Comparison of ENCODE assay signal across 20 cellular contexts in the genomic region with DNA sequence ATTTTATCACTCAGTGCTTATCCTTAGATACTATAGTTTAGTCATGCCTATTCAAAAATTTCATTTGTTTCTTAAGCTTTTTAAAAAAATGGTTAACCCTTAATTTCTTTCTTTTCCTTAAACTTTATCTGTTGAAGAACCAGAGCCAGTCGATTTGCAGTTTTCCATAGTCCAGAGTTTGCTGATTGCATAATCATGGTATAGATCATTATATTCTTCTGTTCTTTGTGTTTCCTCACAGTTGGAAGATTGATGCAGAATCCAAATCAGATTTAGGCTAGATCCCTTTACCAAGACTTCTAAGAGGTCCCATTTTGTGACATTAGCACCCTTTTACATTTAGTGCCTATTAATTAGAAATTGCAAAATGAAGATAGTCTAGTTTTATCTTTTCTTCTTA. TPM values are rescaled to one million over a fixed set of nuclear protein-coding genes. Genes with fewer than 3 reads are reported as not detected.
A peak's percentile ranks its signal among the peaks of the same experiment; 100 is the strongest.
DNase-seq lines count a peak whose midpoint lies in the region; ATAC-seq, FAIRE-seq and TF ChIP-seq lines count a peak whose summit lies in the region.
"Had no signal": no experiment of that assay in that cellular context is flagged by ENCODE, and none has a peak within 500 bp of the region (broad histone marks: within the 10 kb centered on the region; RNA-seq: fewer than 3 reads in every experiment).

No MANE protein-coding gene starts in this region.

- no peaks in the 10 kb centered on the region for H3K9me1 ChIP-seq in K562 (ENCODE audit: control insufficient read depth, insufficient read depth, low read length)

- 53 to 71% (median 67%) methylated on average over 1 of the region's 1 CpG for WGBS in heart left ventricle, 4 donors
- WGBS in K562 (ENCODE audit: insufficient coverage, low coverage, missing lambda C conversion rate), result 38% methylated on average over 1 of the region's 1 CpG
- 71 to 82% (median 78%) methylated on average over 1 of the region's 1 CpG for WGBS in psoas muscle, 3 donors

- TF ChIP-seq EP300 in K562 (IDR thresholded peaks at IDR 0.05; ENCODE audit: low read length), result no peak

- no TSS peak for BruUV-seq in K562 (replicated peaks; lab: Mats Ljungman, UMichigan)

- no peaks in the 10 kb centered on the region for H4K20me1 ChIP-seq in K562 (replicated peaks; ENCODE audit: control insufficient read depth, insufficient read depth, low read length)

- DNase-seq in heart left ventricle (no peak), left cardiac atrium (no peak), K562 (ENCODE audit: extremely low read depth in 1 of 4, low spot score in 3 of 4) (no peak), psoas muscle (no peak), urothelium cell line (ENCODE audit: low spot score) (no peak), DMS 273 treated with DMSO at 0.1 percent for 48 hours (lab: John Stamatoyannopoulos, UW) (no peak), GDM1 (lab: John Stamatoyannopoulos, UW) (no peak)
- DNase-seq: AML-193; Caco-2; CD4-positive, alpha-beta T cell; DMS153; DMS79; GF-D8; KBM-7 had no signal

- H3K27ac ChIP-seq in heart left ventricle (peak overlapping the region in 7 of 12 donors; percentile 11 to 67 (median 53)), K562 (ENCODE audit: extremely low read depth, low read depth, low read length) (no peak overlapping the region), psoas muscle (peak overlapping the region; percentile 48)
- H3K27ac ChIP-seq: 22Rv1, A549, C4-2B had no signal

- no peak overlapping the region for H3K9ac ChIP-seq in K562 (ENCODE audit: insufficient read depth in 1 of 2, low read depth in 2 of 2, low read length in 2 of 2)

- no peak overlapping the region for H2AFZ ChIP-seq in K562 (ENCODE audit: low read depth, low read length)

- no peak overlapping the region for H3K4me2 ChIP-seq in K562 (ENCODE audit: insufficient read depth, low read length)
- H3K4me2 ChIP-seq: A549 had no signal

- no peaks in the 10 kb centered on the region for H3K9me3 ChIP-seq in heart left ventricle
- H3K9me3 ChIP-seq in K562 (replicated peaks; ENCODE audit: control insufficient read depth, insufficient read depth, low read depth, low read length), result no peaks in the 10 kb centered on the region
- no peaks in the 10 kb centered on the region for H3K9me3 ChIP-seq in psoas muscle
- H3K9me3 ChIP-seq: A549, Caco-2 had no signal

- TF ChIP-seq CTCF in heart left ventricle (IDR thresholded peaks at IDR 0.05), result no peak
- no peak for TF ChIP-seq CTCF in K562 (IDR thresholded peaks at IDR 0.05 in 2 of 3, conservative IDR thresholded peaks at IDR 0.05 in 1 of 3; ENCODE audit: insufficient read depth in 2 of 3, low read depth in 1 of 3, low read length in 3 of 3)
- no peak for TF ChIP-seq CTCF in psoas muscle (IDR thresholded peaks at IDR 0.05)

- intact Hi-C loops in heart left ventricle (cut with DNase I), result loop anchor here in 5 of 10 donors (5.0 to 10.0 kb wide), 5 partner anchors 55 to 277 kb away; partner anchors contain the start of gene FSD1L (in 1 of the 5)
- intact Hi-C loops in left cardiac atrium (cut with DNase I), result no loop called here
- intact Hi-C loops in K562 (cut with micrococcal nuclease), result no loop called here
- intact Hi-C loops in psoas muscle (cut with DNase I), result no loop called here

- peaks cover 0 to 3% (median 0%) of the 10 kb centered on the region in 9 donors for H3K36me3 ChIP-seq in heart left ventricle
- peaks cover 17% of the 10 kb centered on the region; the same call in 2 of the 3 replicates for H3K36me3 ChIP-seq in K562 (ENCODE audit: control insufficient read depth, insufficient read depth, low read length)
- H3K36me3 ChIP-seq in psoas muscle (ENCODE audit: insufficient read depth in 1 of 2, low read depth in 1 of 2), result peaks cover 0 to 4% of the 10 kb centered on the region in 2 donors

- TF ChIP-seq POLR2A in heart left ventricle (IDR thresholded peaks at IDR 0.05) (no peak), K562 (conservative IDR thresholded peaks at IDR 0.05) (no peak)

- no peak for FAIRE-seq in K562 (lab: Jason Lieb, UNC)
- FAIRE-seq in urothelium cell line (lab: Jason Lieb, UNC), result no peak
- FAIRE-seq: A549, D721Med, H1 had no signal

- H3K27me3 ChIP-seq in heart left ventricle (no peaks in the 10 kb centered on the region), K562 (ENCODE audit: control insufficient read depth in 2 of 2, insufficient read depth in 2 of 2, low read length in 2 of 2) (no peaks in the 10 kb centered on the region), psoas muscle (ENCODE audit: insufficient read depth in 3 of 3, low read length in 2 of 3) (no peaks in the 10 kb centered on the region)

- POLR2A ChIA-PET in K562 (lab: Yijun Ruan, JAX), result interaction anchor here (0.7 to 1.0 kb wide), 2 partner anchors 19 to 597 kb away, joined by 3 read pairs; no protein-coding TSS in a partner anchor

- H3K4me1 ChIP-seq in heart left ventricle (peaks cover 0 to 14% (median 2%) of the 10 kb centered on the region in 12 donors), K562 (replicated peaks in 1 of 2; ENCODE audit: control insufficient read depth in 2 of 2, insufficient read depth in 2 of 2, low read length in 2 of 2) (peaks cover 0 to 14% of the 10 kb centered on the region in 2 experiments; a peak in 1 of 5 replicates), psoas muscle (peaks cover 39% of the 10 kb centered on the region)
- H3K4me1 ChIP-seq: A549, Caco-2 had no signal

- TF ChIP-seq RAD21 in K562 (CRISPR knock-in tag; conservative IDR thresholded peaks at IDR 0.05 in 1 of 2, IDR thresholded peaks at IDR 0.05 in 1 of 2), result no peak

- in situ Hi-C loops in K562 (cut with MboI), result loop anchor here (10.0 kb wide), 1 partner anchor 97 kb away; no protein-coding TSS in a partner anchor

- H3K4me3 ChIP-seq in heart left ventricle (no peak overlapping the region), K562 (no peak overlapping the region), psoas muscle (no peak overlapping the region)
- H3K4me3 ChIP-seq: A549 had no signal

- H3K79me2 ChIP-seq in K562 (ENCODE audit: control insufficient read depth, insufficient read depth, low read length), result 0 out of 3 replicates have a peak, but pooled peaks cover 4% of the 10 kb centered on the region

- CTCF ChIA-PET in K562 (lab: Yijun Ruan, JAX; ENCODE audit: low intra/inter-chr PET ratio), result no interaction called here

- ATAC-seq in heart left ventricle (no peak), left cardiac atrium (no peak), K562 (no peak), psoas muscle (no peak)
- ATAC-seq: A549 had no signal

TF ChIP-seq in K562, 482 proteins besides CTCF, POLR2A, EP300 and RAD21 (continues in another document):
- peak; percentile 73 for TF ChIP-seq CEBPB (tag; IDR thresholded peaks at IDR 0.05)

RNA-seq across cellular contexts. Expression of gene TMEM38B, which starts 18.0 kb away (rescaled TPM):
- total RNA-seq in heart left ventricle, result 10 to 100 TPM; 39.9 to 66.9 (median 52.0) TPM
- 10 to 100 TPM; 17.2 to 32.1 TPM for polyA plus RNA-seq in heart left ventricle
- 10 to 100 TPM; 47.8 to 49.0 TPM for total RNA-seq in left cardiac atrium
- total RNA-seq in K562 (2011; cell fraction: chromatin; rRNA removed; ENCODE audit: low replicate concordance), result 41.8 and 56.7 TPM in 2 replicates
- 52.4 and 57.4 TPM in 2 replicates for total RNA-seq in K562 (2011; cell fraction: nucleolus; rRNA removed)
- total RNA-seq in K562 (2011; cell fraction: nucleoplasm; rRNA removed), result 60.9 and 68.8 TPM in 2 replicates
- 37.1 and 38.5 TPM in 2 replicates for total RNA-seq in K562 (2014; rRNA removed)
- total RNA-seq in K562 (2014; rRNA removed; fragmentation: Illumina TruSeq; extraction: Trizol), result 37.0 and 39.7 TPM in 2 replicates
- 22.3 and 26.0 TPM in 2 replicates for total RNA-seq in K562 (2015; rRNA removed; fragmentation: Illumina TruSeq; extraction: Trizol)
- total RNA-seq in K562 (2021), result 46.3 and 52.9 TPM in 2 replicates
- 42.1 and 54.9 TPM in 2 replicates for polyA plus RNA-seq in K562 (2011; rRNA removed)
- polyA plus RNA-seq in K562 (2011; cell fraction: cytosol; rRNA removed), result 27.6 and 38.7 TPM in 2 replicates
- 13.4 and 15.0 TPM in 2 replicates for polyA plus RNA-seq in K562 (2011; cell fraction: nucleus; rRNA removed)
- polyA plus RNA-seq in K562 (2012), result 22.3 and 31.3 TPM in 2 replicates
- 26.6 and 34.6 TPM in 2 replicates for polyA plus RNA-seq in K562 (2014; fragmentation: Illumina TruSeq; extraction: Trizol)
- polyA plus RNA-seq in K562 (2014; fragmentation: Nextera tagmentation; extraction: Ambion mirVana), result 10 to 100 TPM; 42.0 to 57.5 TPM
- 26.4 and 30.9 TPM in 2 replicates for polyA plus RNA-seq in K562 (2014; rRNA removed)
- polyA minus RNA-seq in K562 (2011; rRNA and poly(A)+ RNA removed), result 61.1 and 62.1 TPM in 2 replicates
- 45.0 and 51.4 TPM in 2 replicates for polyA minus RNA-seq in K562 (2011; cell fraction: cytosol; rRNA and poly(A)+ RNA removed)
- 42.4 and 53.4 TPM in 2 replicates for polyA minus RNA-seq in K562 (2011; cell fraction: nucleus; rRNA and poly(A)+ RNA removed)
- total RNA-seq in psoas muscle, result 100 to 1,000 TPM in 1 of 4 donors, 10 to 100 TPM in 3; 61.5 to 129 (median 87.1) TPM
- polyA plus RNA-seq in psoas muscle, result 10 to 100 TPM; 33.9 to 69.8 (median 57.3) TPM

RNA-seq across cellular contexts. Expression of gene TAL2, which starts 50.0 kb away (rescaled TPM):
- total RNA-seq in heart left ventricle (not detected), left cardiac atrium (under 1 TPM in 1 of 2 donors, not detected in 1; 0.50 TPM), K562 (2014; rRNA removed) (not detected in 2 replicates), K562 (2014; rRNA removed; fragmentation: Illumina TruSeq; extraction: Trizol) (0.86 and 1.7 TPM in 2 replicates), K562 (2015; rRNA removed; fragmentation: Illumina TruSeq; extraction: Trizol) (0.25 TPM in 1 of 2 replicates, not detected in the other), K562 (2021) (0.51 and 0.89 TPM in 2 replicates), psoas muscle (1 to 10 TPM in 2 of 4 donors, under 1 TPM in 2; 0.57 to 7.7 (median 1.6) TPM)
- polyA plus RNA-seq in heart left ventricle (under 1 TPM in 1 of 2 donors, not detected in 1; 0.46 TPM), K562 (2011; rRNA removed) (1.2 and 1.5 TPM in 2 replicates), K562 (2014; fragmentation: Illumina TruSeq; extraction: Trizol) (0.74 and 0.94 TPM in 2 replicates), K562 (2014; fragmentation: Nextera tagmentation; extraction: Ambion mirVana) (1 to 10 TPM; 2.9 to 3.7 TPM), K562 (2014; rRNA removed) (0.21 and 0.47 TPM in 2 replicates), psoas muscle (under 1 TPM in 2 of 3 donors, not detected in 1; 0.61 to 0.90 TPM)
- 1.8 and 2.1 TPM in 2 replicates for total RNA-seq in K562 (2011; cell fraction: chromatin; rRNA removed; ENCODE audit: low replicate concordance)
- total RNA-seq in K562 (2011; cell fraction: nucleolus; rRNA removed), result 0.92 and 1.0 TPM in 2 replicates
- 0.95 and 1.1 TPM in 2 replicates for total RNA-seq in K562 (2011; cell fraction: nucleoplasm; rRNA removed)
- 0.77 and 1.6 TPM in 2 replicates for polyA plus RNA-seq in K562 (2011; cell fraction: cytosol; rRNA removed)
- polyA plus RNA-seq in K562 (2011; cell fraction: nucleus; rRNA removed), result 0.48 and 1.4 TPM in 2 replicates
- polyA plus RNA-seq in K562 (2012), result 0.82 and 1.0 TPM in 2 replicates
- polyA minus RNA-seq in K562 (2011; rRNA and poly(A)+ RNA removed), result 0.81 and 1.4 TPM in 2 replicates
- not detected in 2 replicates for polyA minus RNA-seq in K562 (2011; cell fraction: cytosol; rRNA and poly(A)+ RNA removed)
- not detected in 2 replicates for polyA minus RNA-seq in K562 (2011; cell fraction: nucleus; rRNA and poly(A)+ RNA removed)
- total RNA-seq: CD4-positive, alpha-beta T cell; HT-29 had no signal
